ENCODE assay signal across 10 cellular contexts in the genomic region with DNA sequence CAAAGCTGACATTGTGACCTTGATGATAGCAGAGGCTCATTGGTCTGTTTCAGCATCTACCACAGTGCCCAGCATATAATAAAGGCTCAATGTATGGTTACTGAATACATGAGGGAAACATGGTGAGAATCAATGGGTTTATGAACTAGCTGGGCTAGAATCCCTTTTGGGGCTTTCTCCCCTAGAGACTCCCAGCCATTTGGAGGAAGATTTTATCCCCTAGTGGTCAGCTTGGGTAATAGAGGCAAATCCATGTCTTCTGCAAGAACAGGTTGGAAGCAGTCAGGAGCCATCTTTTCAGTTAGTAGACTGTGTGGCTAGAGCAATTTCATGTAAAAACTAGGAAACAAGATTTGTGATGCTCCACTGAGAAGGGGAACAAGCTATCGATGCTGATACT. TPM values are rescaled to one million over a fixed set of nuclear protein-coding genes. Genes with fewer than 3 reads are reported as not detected.
DNase-seq lines count a peak whose midpoint lies in the region; ATAC-seq and TF ChIP-seq lines count a peak whose summit lies in the region.
"Had no signal": no experiment of that assay in that cellular context is flagged by ENCODE, and none has a peak within 500 bp of the region (broad histone marks: within the 10 kb centered on the region; RNA-seq: fewer than 3 reads in every experiment).

No MANE protein-coding gene starts in this region.

- ATAC-seq in GM18868 (IDR thresholded peaks at IDR 0.05; ENCODE audit: unreplicated experiment): no peak
- no peak for ATAC-seq in GM18909 (IDR thresholded peaks at IDR 0.05; ENCODE audit: poor library complexity, unreplicated experiment)
- ATAC-seq: right cardiac atrium had no signal

- H3K4me1 Mint-ChIP-seq in HFFc6 (ENCODE audit: low read depth) (no peaks in the 10 kb centered on the region), mesothelial cell of epicardium (peaks cover 19% of the 10 kb centered on the region)
- H3K4me1 Mint-ChIP-seq: immature natural killer cell had no signal

- H3K4me3 Mint-ChIP-seq in HFFc6 (no peak overlapping the region), mesothelial cell of epicardium (no peak overlapping the region)
- H3K4me3 Mint-ChIP-seq: immature natural killer cell had no signal

- H3K27me3 ChIP-seq in stomach: peaks cover 0 to 7% (median 0%) of the 10 kb centered on the region in 3 donors

- no peak overlapping the region for H3K4me3 ChIP-seq in astrocyte of the spinal cord (ENCODE audit: low read depth, low read length)
- no peak overlapping the region for H3K4me3 ChIP-seq in stomach

- H3K36me3 Mint-ChIP-seq in HFFc6 (ENCODE audit: low read depth) (no peaks in the 10 kb centered on the region), mesothelial cell of epicardium (no peaks in the 10 kb centered on the region)
- H3K36me3 Mint-ChIP-seq: immature natural killer cell had no signal

- TF ChIP-seq EP300 in stomach (IDR thresholded peaks at IDR 0.05): no peak

- in situ Hi-C loops in astrocyte of the spinal cord (cut with HindIII; ENCODE audit: low sequenced_read_pairs): no loop called here

- H3K9me3 ChIP-seq in stomach: no peaks in the 10 kb centered on the region

- DNase-seq in ELR (ENCODE audit: low read depth) (peak; percentile 39), HFFc6 (no peak), astrocyte of the spinal cord (ENCODE audit: low read depth, low spot score) (no peak), mesothelial cell of epicardium (ENCODE audit: low spot score in 2 of 2, unreplicated experiment in 2 of 2) (no peak), stomach (no peak)
- DNase-seq: immature natural killer cell, right cardiac atrium, SHP77 had no signal

- intact Hi-C loops in stomach (cut with DNase I; ENCODE audit: low total_unique reads): no loop called here

- TF ChIP-seq POLR2A in stomach (IDR thresholded peaks at IDR 0.05): no peak

- H3K4me1 ChIP-seq in stomach: no peaks in the 10 kb centered on the region

- H3K27me3 Mint-ChIP-seq in HFFc6 (ENCODE audit: insufficient read depth): peaks cover 28% of the 10 kb centered on the region
- peaks cover 9% of the 10 kb centered on the region for H3K27me3 Mint-ChIP-seq in mesothelial cell of epicardium (ENCODE audit: low read depth)

- H3K9me3 Mint-ChIP-seq in HFFc6 (no peaks in the 10 kb centered on the region), mesothelial cell of epicardium (peaks cover 9% of the 10 kb centered on the region)

- no peak overlapping the region for H3K27ac ChIP-seq in stomach

- H3K36me3 ChIP-seq in stomach: no peaks in the 10 kb centered on the region

- WGBS in stomach, 5 donors: 75 to 84% (median 82%) methylated on average over 1 of the region's 1 CpG

- H3K27ac Mint-ChIP-seq in HFFc6: no peak overlapping the region
- no peak overlapping the region for H3K27ac Mint-ChIP-seq in mesothelial cell of epicardium
- H3K27ac Mint-ChIP-seq: immature natural killer cell had no signal

- TF ChIP-seq CTCF in HFFc6 (IDR thresholded peaks at IDR 0.05) (peak; percentile 76), astrocyte of the spinal cord (IDR thresholded peaks at IDR 0.05; ENCODE audit: low read depth, low read length) (peak; percentile 41), mesothelial cell of epicardium (IDR thresholded peaks at IDR 0.05; ENCODE audit: unreplicated experiment) (peak; percentile 74), stomach (IDR thresholded peaks at IDR 0.05) (peak in 1 of 7 experiments; percentile 33)

RNA-seq across cellular contexts. Expression of a gene that starts 15.8 kb away (rescaled TPM):
- not detected for total RNA-seq in HFFc6 (2021; fragmentation: NEBNext Ultra II Directional; extraction: Animal tissue kit (Norgen Biotek cat#: 25700))
- 0.16 to 0.29 TPM in 2 of 3 replicates, not detected in the other for total RNA-seq in mesothelial cell of epicardium
- 1 to 10 TPM in 1 of 5 donors, under 1 TPM in 1, not detected in 3; 0.58 to 9.2 TPM for total RNA-seq in stomach
- polyA plus RNA-seq in stomach: 1 to 10 TPM in 1 of 3 donors, under 1 TPM in 1, not detected in 1; 0.18 to 6.3 TPM
- total RNA-seq: right cardiac atrium had no signal
- polyA plus RNA-seq: immature natural killer cell, right cardiac atrium had no signal

RNA-seq across cellular contexts. Expression of a gene that starts 58.3 kb away (rescaled TPM):
- not detected for total RNA-seq in HFFc6 (2021; fragmentation: NEBNext Ultra II Directional; extraction: Animal tissue kit (Norgen Biotek cat#: 25700))
- total RNA-seq in mesothelial cell of epicardium (0.47 to 1.4 TPM (median 0.51 TPM) in 3 replicates), stomach (100 to 1,000 TPM in 2 of 5 donors, 10 to 100 TPM in 3; 10.3 to 203 (median 74.1) TPM)
- polyA plus RNA-seq in stomach: 10 to 100 TPM in 2 of 3 donors, 1 to 10 TPM in 1; 2.5 to 83.4 (median 26.2) TPM
- polyA plus RNA-seq: immature natural killer cell had no signal
